ENCODE assay signal across 7 cellular contexts in the genomic region with DNA sequence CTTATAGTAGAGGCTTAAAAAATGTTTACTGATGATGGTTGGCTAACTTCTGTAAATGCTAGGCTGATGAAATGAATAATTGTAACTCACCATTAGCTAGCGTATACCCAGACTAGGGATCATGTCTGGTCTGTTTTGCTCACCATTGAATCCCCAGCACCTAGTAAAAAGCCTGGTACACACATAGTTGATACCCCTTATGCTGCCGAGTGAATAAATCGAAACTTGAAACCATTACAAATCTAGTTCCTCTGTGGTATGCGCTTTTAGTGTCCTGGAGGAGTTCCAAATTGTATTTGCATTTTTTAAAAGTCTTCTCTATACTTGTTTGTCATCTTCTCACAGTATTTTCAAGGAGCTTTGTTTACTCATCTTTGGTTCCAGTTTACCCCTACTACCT. TPM values are rescaled to one million over a fixed set of nuclear protein-coding genes. Genes with fewer than 3 reads are reported as not detected.
A peak's percentile ranks its signal among the peaks of the same experiment; 100 is the strongest.
DNase-seq lines count a peak whose midpoint lies in the region; ATAC-seq, FAIRE-seq and TF ChIP-seq lines count a peak whose summit lies in the region.

No MANE protein-coding gene starts in this region.

- peaks cover 46% of the 10 kb centered on the region for H3K4me1 Mint-ChIP-seq in activated T-helper 1 cell treated with anti-CD3 and anti-CD28 coated beads, Interleukin-12 subunit alpha, Interleukin-12 subunit beta, Interleukin-2, Interleukin-4 antibody, amounts not matched to agents 30 ng/mL and 10 ng/mL and 1 ng/mL, durations not matched to agents 14 hours and 24 hours and 36 hours (ENCODE audit: low read depth)

- H3K4me3 Mint-ChIP-seq in activated T-helper 1 cell treated with anti-CD3 and anti-CD28 coated beads, Interleukin-12 subunit alpha, Interleukin-12 subunit beta, Interleukin-2, Interleukin-4 antibody, amounts not matched to agents 30 ng/mL and 10 ng/mL and 1 ng/mL, durations not matched to agents 14 hours and 24 hours and 36 hours: peak overlapping the region; percentile 91

- H3K27me3 Mint-ChIP-seq in activated T-helper 1 cell treated with anti-CD3 and anti-CD28 coated beads, Interleukin-12 subunit alpha, Interleukin-12 subunit beta, Interleukin-2, Interleukin-4 antibody, amounts not matched to agents 30 ng/mL and 10 ng/mL and 1 ng/mL, durations not matched to agents 14 hours and 24 hours and 36 hours (ENCODE audit: insufficient read depth): no peaks in the 10 kb centered on the region

- intact Hi-C loops in activated T-helper 1 cell treated with anti-CD3 and anti-CD28 coated beads, Interleukin-12 subunit alpha, Interleukin-12 subunit beta, Interleukin-2, Interleukin-4 antibody, amounts not matched to agents 30 ng/mL and 10 ng/mL and 1 ng/mL, durations not matched to agents 14 hours and 24 hours and 36 hours (cut with micrococcal nuclease): loop anchor here (5.0 kb wide), 2 partner anchors 147 to 603 kb away; a partner anchor contains a TSS
- intact Hi-C loops in left lung (cut with DNase I): no loop called here

- H3K36me3 ChIP-seq in left lung: peaks cover 0 to 25% of the 10 kb centered on the region in 2 donors
- peaks cover 0 to 2% of the 10 kb centered on the region in 2 donors for H3K36me3 ChIP-seq in small intestine (ENCODE audit: control insufficient read depth in 2 of 2, insufficient read depth in 2 of 2, low read length in 2 of 2)

- peak overlapping the region; percentile 93 for H3K27ac Mint-ChIP-seq in activated T-helper 1 cell treated with anti-CD3 and anti-CD28 coated beads, Interleukin-12 subunit alpha, Interleukin-12 subunit beta, Interleukin-2, Interleukin-4 antibody, amounts not matched to agents 30 ng/mL and 10 ng/mL and 1 ng/mL, durations not matched to agents 14 hours and 24 hours and 36 hours

- no peaks in the 10 kb centered on the region for H3K9me3 ChIP-seq in left lung
- H3K9me3 ChIP-seq in small intestine (ENCODE audit: control insufficient read depth, low read depth): no peaks in the 10 kb centered on the region

- no peak for FAIRE-seq in small intestine (lab: Jason Lieb, UNC)

- TF ChIP-seq CTCF in GM10266 (IDR thresholded peaks at IDR 0.05; ENCODE audit: control insufficient read depth, insufficient read depth, low read depth, missing control alignments) (no peak), left lung (IDR thresholded peaks at IDR 0.05) (no peak)

- H3K27ac ChIP-seq in left lung (peak overlapping the region in 1 of 2 donors; percentile 91), small intestine (ENCODE audit: low read depth in 1 of 2, low read length in 1 of 2) (no peak overlapping the region)

- no peaks in the 10 kb centered on the region for H3K27me3 ChIP-seq in left lung
- no peaks in the 10 kb centered on the region for H3K27me3 ChIP-seq in small intestine (ENCODE audit: control insufficient read depth in 2 of 2, insufficient read depth in 2 of 2, low read length in 2 of 2)

- H3K4me3 ChIP-seq in left lung (peak overlapping the region; percentile 64 to 67), small intestine (ENCODE audit: low read depth in 1 of 2, low read length in 2 of 2) (peak overlapping the region in 1 of 2 donors; percentile 77)

- peaks cover 28% of the 10 kb centered on the region for H3K36me3 Mint-ChIP-seq in activated T-helper 1 cell treated with anti-CD3 and anti-CD28 coated beads, Interleukin-12 subunit alpha, Interleukin-12 subunit beta, Interleukin-2, Interleukin-4 antibody, amounts not matched to agents 30 ng/mL and 10 ng/mL and 1 ng/mL, durations not matched to agents 14 hours and 24 hours and 36 hours (ENCODE audit: low read depth)

- H3K9me3 Mint-ChIP-seq in activated T-helper 1 cell treated with anti-CD3 and anti-CD28 coated beads, Interleukin-12 subunit alpha, Interleukin-12 subunit beta, Interleukin-2, Interleukin-4 antibody, amounts not matched to agents 30 ng/mL and 10 ng/mL and 1 ng/mL, durations not matched to agents 14 hours and 24 hours and 36 hours: no peaks in the 10 kb centered on the region

- peak; percentile 43 for ATAC-seq in HG03103 (IDR thresholded peaks at IDR 0.05; ENCODE audit: low read depth, unreplicated experiment)
- no peak for ATAC-seq in left lung

- H3K4me1 ChIP-seq in left lung: peaks cover 0 to 34% of the 10 kb centered on the region in 2 donors
- peaks cover 0 to 4% of the 10 kb centered on the region in 2 donors for H3K4me1 ChIP-seq in small intestine (ENCODE audit: control insufficient read depth in 2 of 2, insufficient read depth in 1 of 2, low read depth in 1 of 2, low read length in 1 of 2)

- DNase-seq in GM10266 (ENCODE audit: extremely low spot score) (peak; percentile 69), left lung (no peak), NK-92 (lab: John Stamatoyannopoulos, UW; ENCODE audit: unreplicated experiment) (no peak), NCI-H2081 treated with DMSO at 0.1 percent for 48 hours (lab: John Stamatoyannopoulos, UW) (no peak), small intestine (no peak)
- DNase-seq in activated T-helper 1 cell treated with anti-CD3 and anti-CD28 coated beads, Interleukin-12 subunit alpha, Interleukin-12 subunit beta, Interleukin-2, Interleukin-4 antibody, amounts not matched to agents 30 ng/mL and 10 ng/mL and 1 ng/mL, durations not matched to agents 14 hours and 24 hours and 36 hours (ENCODE audit: low spot score): no peak

- 35 to 70% (median 54%) methylated on average over 4 of the region's 4 CpGs for WGBS in small intestine, 3 donors

RNA-seq across cellular contexts. Expression of a gene that starts 1.3 kb away (rescaled TPM):
- 23.3 and 25.1 TPM in 2 replicates for total RNA-seq in activated T-helper 1 cell treated with anti-CD3 and anti-CD28 coated beads, Interleukin-12 subunit alpha, Interleukin-12 subunit beta, Interleukin-2, Interleukin-4 antibody, amounts not matched to agents 30 ng/mL and 10 ng/mL and 1 ng/mL, durations not matched to agents 14 hours and 24 hours and 36 hours
- total RNA-seq in left lung: 10 to 100 TPM; 22.0 to 22.1 TPM
- polyA plus RNA-seq in small intestine: 1 to 10 TPM; 1.1 to 6.0 (median 2.2) TPM
